Comparison of ENCODE assay signal across 11 cellular contexts in the genomic region with DNA sequence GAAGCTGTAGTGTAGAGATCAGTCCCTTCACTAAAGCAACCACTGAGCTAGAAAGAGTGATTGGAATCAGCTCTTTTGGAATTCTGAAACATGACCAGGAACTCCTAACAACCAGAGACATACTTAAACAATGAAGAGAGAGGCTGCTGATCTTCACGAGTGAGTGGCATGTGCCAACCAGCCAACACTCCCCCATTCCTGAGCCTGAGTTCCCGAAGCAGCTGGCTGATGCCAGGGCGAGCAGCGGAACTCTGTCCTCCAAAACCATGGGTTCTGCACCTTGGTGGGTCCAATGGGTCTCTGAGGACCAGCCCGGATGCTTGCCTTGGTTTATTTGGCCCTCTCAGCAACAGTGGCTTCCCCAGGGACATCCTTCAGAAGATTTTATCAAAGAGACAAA. TPM values are rescaled to one million over a fixed set of nuclear protein-coding genes. Genes with fewer than 3 reads are reported as not detected.
"Had no signal": no experiment of that assay in that cellular context is flagged by ENCODE, and none has a peak within 500 bp of the region (broad histone marks: within the 10 kb centered on the region; RNA-seq: fewer than 3 reads in every experiment).

No MANE protein-coding gene starts in this region.

RNA-seq across cellular contexts. Expression of a gene that starts 31.6 kb away (rescaled TPM):
- total RNA-seq: activated naive CD4-positive, alpha-beta T cell treated with anti-CD3 and anti-CD28 coated beads for 36 hours; activated naive CD4-positive, alpha-beta T cell treated with anti-CD3 and anti-CD28 coated beads, Interleukin-2, amount 50 U/mL, for 72 hours; activated T-cell treated with anti-CD3 and anti-CD28 coated beads, Interleukin-2, amount 50 U/mL, for 72 hours; adrenal gland; astrocyte; body of pancreas; breast epithelium; cardiac septum; RPMI7951; SJSA1 had no signal
- polyA plus RNA-seq: SK-N-SH had no signal
